In genomic region chr11:93370260-93370659, GRCh38 we compare ENCODE assay signal across 22 cellular contexts. TPM values are rescaled to one million over a fixed set of nuclear protein-coding genes. Genes with fewer than 3 reads are reported as not detected.
DNase-seq lines count a peak whose midpoint lies in the region; ATAC-seq and TF ChIP-seq lines count a peak whose summit lies in the region.
"Had no signal": no experiment of that assay in that cellular context is flagged by ENCODE, and none has a peak within 500 bp of the region (broad histone marks: within the 10 kb centered on the region; RNA-seq: fewer than 3 reads in every experiment).

No MANE protein-coding gene starts in this region.

- H3K4me3 ChIP-seq in choroid plexus epithelial cell (ENCODE audit: low read depth, low read length) (no peak overlapping the region), gastrocnemius medialis (no peak overlapping the region)
- H3K4me3 ChIP-seq: GM23338, smooth muscle cell, thoracic aorta had no signal

- DNase-seq in ELR (ENCODE audit: low read depth) (peak; percentile 26), NCI-H226 (peak; percentile 61), choroid plexus epithelial cell (ENCODE audit: low read depth) (peak; percentile 25), renal cortical epithelial cell (ENCODE audit: low read depth) (peak; percentile 45), T-helper 1 cell (no peak), gastrocnemius medialis (no peak), NCI-H187 (lab: John Stamatoyannopoulos, UW) (no peak)
- DNase-seq: DND-41; effector CD8-positive, alpha-beta T cell; glutamatergic neuron; KBM-7; left cardiac atrium; NCI-H1694; NCI-H748 treated with DMSO at 0.1 percent for 48 hours; nucleus accumbens; SHP77 treated with DMSO at 0.1 percent for 48 hours; stimulated activated CD4-positive, alpha-beta T cell treated with anti-CD3 and anti-CD28 coated beads, Interleukin-2, amount 100 ng/mL, for 48 hours; stimulated activated naive CD4-positive, alpha-beta T cell treated with Interleukin-2 at 50 U/mL for 16 hours had no signal

- no peak for TF ChIP-seq POLR2A in gastrocnemius medialis (IDR thresholded peaks at IDR 0.05)

- intact Hi-C loops in gastrocnemius medialis (cut with DNase I; ENCODE audit: low total_unique reads) = no loop called here

- H3K4me1 ChIP-seq in gastrocnemius medialis = no peaks in the 10 kb centered on the region

- H3K27ac ChIP-seq in gastrocnemius medialis = no peak overlapping the region
- H3K27ac ChIP-seq: thoracic aorta had no signal

- H3K36me3 ChIP-seq in gastrocnemius medialis = no peaks in the 10 kb centered on the region
- H3K36me3 ChIP-seq: thoracic aorta had no signal

- H3K9me3 ChIP-seq in gastrocnemius medialis = no peaks in the 10 kb centered on the region
- H3K9me3 ChIP-seq: thoracic aorta had no signal

- TF ChIP-seq CTCF in choroid plexus epithelial cell (conservative IDR thresholded peaks at IDR 0.05; ENCODE audit: low read depth, low read length) (no peak), gastrocnemius medialis (IDR thresholded peaks at IDR 0.05 in 4 of 5, conservative IDR thresholded peaks at IDR 0.05 in 1 of 5) (no peak)

- in situ Hi-C loops in gastrocnemius medialis (cut with MboI; ENCODE audit: low sequenced_read_pairs in 4 of 4) = no loop called here

- ATAC-seq in gastrocnemius medialis = no peak
- ATAC-seq: activated naive CD4-positive, alpha-beta T cell treated with anti-CD3 and anti-CD28 coated beads, Interleukin-2, amount 50 U/mL, for 72 hours; GM23338; left cardiac atrium had no signal

- H3K27me3 ChIP-seq in gastrocnemius medialis = no peaks in the 10 kb centered on the region

RNA-seq across cellular contexts. Expression of gene DEUP1, which starts 39.7 kb away (rescaled TPM):
- total RNA-seq in renal cortical epithelial cell (0.65 TPM in 1 of 2 replicates, not detected in the other), gastrocnemius medialis (not detected)
- total RNA-seq: activated naive CD4-positive, alpha-beta T cell treated with anti-CD3 and anti-CD28 coated beads, Interleukin-2, amount 50 U/mL, for 72 hours; left cardiac atrium; thoracic aorta had no signal

Comparison
In these comparisons a context has a peak if more than half of its experiments do, and no peak if none do; other contexts are left out.
1. DNase-seq: peak in ELR (single experiment), NCI-H226 (single experiment), choroid plexus epithelial cell (single experiment) and renal cortical epithelial cell (single experiment); none in T-helper 1 cell (0 of 5), gastrocnemius medialis (0 of 2) and NCI-H187 (0 of 2).